ENCODE assay signal across 9 cellular contexts in the genomic region with DNA sequence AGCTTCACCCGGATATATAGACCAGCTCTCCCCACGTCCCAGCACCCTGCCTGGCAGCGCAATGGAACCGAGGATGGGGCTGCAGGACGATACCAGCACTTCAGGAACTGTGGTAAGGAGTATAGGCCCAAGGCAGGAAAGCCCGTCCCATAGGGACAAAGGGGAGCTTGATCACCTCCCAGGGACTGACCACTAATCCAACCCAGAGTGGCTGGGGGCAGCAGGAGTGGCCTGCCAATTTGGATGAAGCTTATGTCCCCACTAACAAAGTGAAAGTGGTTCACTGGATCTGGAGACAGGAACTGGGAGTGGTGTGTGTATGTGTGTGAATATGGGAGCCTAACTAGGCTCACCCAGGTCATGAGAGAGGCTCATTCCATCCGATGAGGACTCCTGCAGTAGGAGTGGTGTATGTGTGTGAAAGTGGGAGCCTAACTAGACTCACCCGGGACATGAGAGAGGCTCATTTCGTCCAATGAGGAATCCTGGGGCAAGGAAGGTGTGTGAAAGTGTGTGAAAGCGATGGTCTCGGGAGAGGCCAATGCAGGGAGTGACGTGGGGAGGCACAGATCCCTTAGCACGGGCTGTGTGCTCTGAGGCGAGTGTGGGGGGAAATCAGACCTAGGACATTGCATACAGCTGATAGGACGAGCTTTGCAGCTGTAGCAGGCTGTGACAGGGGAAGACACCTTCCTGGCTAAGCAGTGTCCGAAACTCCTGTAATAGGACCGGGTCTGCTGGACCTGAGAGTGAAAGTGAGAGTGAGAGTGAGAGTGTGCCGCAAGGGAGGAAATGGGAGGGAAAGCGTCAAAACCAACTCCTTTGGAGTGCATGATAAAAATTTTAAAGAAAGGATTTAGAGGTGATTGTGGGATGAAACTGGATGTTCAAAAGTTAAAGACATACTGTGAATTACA. TPM values are rescaled to one million over a fixed set of nuclear protein-coding genes. Genes with fewer than 3 reads are reported as not detected.
DNase-seq lines count a peak whose midpoint lies in the region; ATAC-seq and TF ChIP-seq lines count a peak whose summit lies in the region.
"Had no signal": no experiment of that assay in that cellular context is flagged by ENCODE, and none has a peak within 500 bp of the region (broad histone marks: within the 10 kb centered on the region; RNA-seq: fewer than 3 reads in every experiment).

No MANE protein-coding gene starts in this region.

- peaks cover 56% of the 10 kb centered on the region for H3K4me1 ChIP-seq in HUES48 (ENCODE audit: control insufficient read depth, insufficient read depth, low read length)
- H3K4me1 ChIP-seq in effector memory CD4-positive, alpha-beta T cell (ENCODE audit: control insufficient read depth, insufficient read depth, low read length, poor library complexity, severe bottlenecking): peaks cover 5% of the 10 kb centered on the region
- H3K4me1 ChIP-seq in transverse colon: peaks cover 13 to 40% (median 29%) of the 10 kb centered on the region in 4 donors

- peak; percentile 84 for ATAC-seq in GM21619 (IDR thresholded peaks at IDR 0.05; ENCODE audit: unreplicated experiment)

- DNase-seq in NCI-H2227 treated with DMSO at 0.1 percent for 48 hours (lab: John Stamatoyannopoulos, UW) (peak; percentile 19), NCI-H2227 (lab: John Stamatoyannopoulos, UW; ENCODE audit: unreplicated experiment) (no peak), lung microvascular endothelial cell (ENCODE audit: low read depth in 2 of 2) (peak; percentile 68 to 69), transverse colon (peak; percentile 41)
- no peak for DNase-seq in effector memory CD4-positive, alpha-beta T cell

- H3K79me2 ChIP-seq in SU-DHL-6 (ENCODE audit: insufficient read depth, low read length): no peaks in the 10 kb centered on the region

- intact Hi-C loops in transverse colon (cut with DNase I; ENCODE audit: low total_unique reads): no loop called here

- no peaks in the 10 kb centered on the region for H3F3A ChIP-seq in SU-DHL-6 (ENCODE audit: insufficient read depth)

- WGBS in transverse colon (ENCODE audit: low coverage in 1 of 2), 2 donors: 0 to 10% methylated on average over 4 to 18 of the region's 19 CpGs

- H3K27ac ChIP-seq in HUES48 (ENCODE audit: low read depth, low read length) (peak overlapping the region; percentile 65), SU-DHL-6 (ENCODE audit: low read depth, low read length) (no peak overlapping the region), transverse colon (peak overlapping the region; percentile 89 to 96 (median 94))
- peak overlapping the region; percentile 61 for H3K27ac ChIP-seq in effector memory CD4-positive, alpha-beta T cell (ENCODE audit: insufficient read depth, low read length, poor library complexity, severe bottlenecking)

- peak overlapping the region; percentile 26 for H3K9ac ChIP-seq in HUES48 (ENCODE audit: low read depth, low read length)
- peak overlapping the region; percentile 31; the same call in 1 of the 2 replicates for H3K9ac ChIP-seq in SU-DHL-6 (ENCODE audit: low read length)

- H3K27me3 ChIP-seq in HUES48 (ENCODE audit: control insufficient read depth, insufficient read depth, low read length) (no peaks in the 10 kb centered on the region), SU-DHL-6 (ENCODE audit: low read length) (no peaks in the 10 kb centered on the region), transverse colon (no peaks in the 10 kb centered on the region)
- H3K27me3 ChIP-seq in effector memory CD4-positive, alpha-beta T cell (replicated peaks; ENCODE audit: control insufficient read depth, insufficient read depth, low read length, poor library complexity, severe bottlenecking): no peaks in the 10 kb centered on the region

- no peaks in the 10 kb centered on the region for H3K9me2 ChIP-seq in SU-DHL-6 (replicated peaks; ENCODE audit: insufficient read depth, low read length)

- TF ChIP-seq EP300 in transverse colon (IDR thresholded peaks at IDR 0.05; ENCODE audit: low read depth): no peak

- TF ChIP-seq POLR2A in transverse colon (IDR thresholded peaks at IDR 0.05): peak; percentile 58

- H3K4me3 ChIP-seq in HUES48 (ENCODE audit: low read depth, low read length) (peak overlapping the region; percentile 63), SU-DHL-6 (ENCODE audit: insufficient read depth, low read length, poor library complexity, severe bottlenecking) (peak overlapping the region; percentile 50), transverse colon (peak overlapping the region; percentile 56 to 63 (median 60))
- H3K4me3 ChIP-seq in effector memory CD4-positive, alpha-beta T cell (ENCODE audit: insufficient read depth, low read depth, low read length, poor library complexity, severe bottlenecking): peak overlapping the region; percentile 91

- in situ Hi-C loops in transverse colon (cut with MboI; ENCODE audit: low pct_ligation_motif_present in 1 of 4, low pct_unique_long_range_greater_than_20kb in 1 of 4, low sequenced_read_pairs in 3 of 4): no loop called here

- TF ChIP-seq CTCF in SU-DHL-6 (IDR thresholded peaks at IDR 0.05; ENCODE audit: insufficient read depth, low read length, poor library complexity, severe bottlenecking): no peak
- no peak for TF ChIP-seq CTCF in transverse colon (IDR thresholded peaks at IDR 0.05)

- H3K9me3 ChIP-seq in HUES48 (ENCODE audit: control insufficient read depth, insufficient read depth, low read length): 0 out of 2 replicates have a peak, but pooled peaks cover 4% of the 10 kb centered on the region
- H3K9me3 ChIP-seq in SU-DHL-6 (ENCODE audit: insufficient read depth, low read length): no peaks in the 10 kb centered on the region
- H3K9me3 ChIP-seq in effector memory CD4-positive, alpha-beta T cell (ENCODE audit: control insufficient read depth, low read length): no peaks in the 10 kb centered on the region
- no peaks in the 10 kb centered on the region for H3K9me3 ChIP-seq in transverse colon

- peak overlapping the region; percentile 83 for H2AFZ ChIP-seq in SU-DHL-6 (ENCODE audit: low read depth, low read length, severe bottlenecking)

- H3K4me2 ChIP-seq in SU-DHL-6 (ENCODE audit: low read depth, low read length, poor library complexity, severe bottlenecking): peak overlapping the region; percentile 77

- H3K36me3 ChIP-seq in HUES48 (ENCODE audit: control insufficient read depth, insufficient read depth, low read length) (no peaks in the 10 kb centered on the region), SU-DHL-6 (ENCODE audit: low read length) (no peaks in the 10 kb centered on the region), transverse colon (no peaks in the 10 kb centered on the region)
- H3K36me3 ChIP-seq in effector memory CD4-positive, alpha-beta T cell (ENCODE audit: control insufficient read depth, insufficient read depth, low read length): no peaks in the 10 kb centered on the region

- no peaks in the 10 kb centered on the region for H4K20me1 ChIP-seq in SU-DHL-6 (ENCODE audit: low read depth, low read length)

RNA-seq across cellular contexts. Expression of gene KLRK1, which starts 25.7 kb away (rescaled TPM):
- total RNA-seq in lung microvascular endothelial cell (not detected in 2 replicates), transverse colon (1 to 10 TPM in 3 of 4 donors, not detected in 1; 4.9 to 5.4 (median 5.0) TPM)
- total RNA-seq: neural crest cell had no signal

RNA-seq across cellular contexts. Expression of gene KLRC4, which starts 45.4 kb away (rescaled TPM):
- total RNA-seq in lung microvascular endothelial cell (not detected in 2 replicates), transverse colon (1 to 10 TPM in 2 of 4 donors, not detected in 2; 1.4 to 2.2 TPM)
- total RNA-seq: neural crest cell had no signal

RNA-seq across cellular contexts. Expression of gene KLRC3, which starts 56.2 kb away (rescaled TPM):
- not detected in 2 replicates for total RNA-seq in lung microvascular endothelial cell
- total RNA-seq in transverse colon: not detected
- total RNA-seq: neural crest cell had no signal

RNA-seq across cellular contexts. Expression of gene KLRD1, which starts 56.5 kb away (rescaled TPM):
- under 0.01 and 0.20 TPM in 2 replicates for total RNA-seq in lung microvascular endothelial cell
- total RNA-seq in transverse colon: 1 to 10 TPM in 3 of 4 donors, under 1 TPM in 1; 0.20 to 8.6 (median 2.6) TPM

Comparison
In these comparisons a context has a peak if more than half of its experiments do, and no peak if none do; other contexts are left out.
1. DNase-seq: peak in NCI-H2227 treated with DMSO at 0.1 percent for 48 hours (single experiment), lung microvascular endothelial cell (2 of 2) and transverse colon (single experiment); none in NCI-H2227 (single experiment) and effector memory CD4-positive, alpha-beta T cell (0 of 3).
2. Peak in every context shown above with its lines, with median percentiles within 50 percentile points of each other: H3K4me3 ChIP-seq.